In the genomic region with DNA sequence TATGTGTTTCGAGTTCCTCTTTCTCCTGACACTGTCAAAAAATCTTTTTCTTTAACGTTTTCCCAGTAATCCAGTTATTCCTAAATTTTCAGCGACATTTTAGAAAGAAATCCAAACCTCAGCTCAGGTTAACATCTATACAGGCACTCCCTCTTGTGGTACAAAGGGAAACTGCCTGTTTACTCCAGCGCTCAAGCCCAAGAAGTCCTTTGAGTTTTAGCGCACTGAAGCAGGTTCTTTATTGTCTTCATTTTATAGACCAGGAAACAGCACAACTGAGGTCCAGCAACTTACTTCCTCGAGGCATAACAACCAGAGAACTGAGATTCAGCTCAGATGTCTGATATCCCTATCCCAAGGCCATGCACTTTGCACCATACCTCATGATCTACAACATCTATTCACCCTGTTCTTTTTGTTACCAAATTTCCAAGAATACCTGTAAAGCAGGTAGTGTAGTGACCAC, we compare ENCODE assay signal across 8 cellular contexts.
DNase-seq lines count a peak whose midpoint lies in the region; ATAC-seq and TF ChIP-seq lines count a peak whose summit lies in the region.

No MANE protein-coding gene starts in this region.

- peaks cover 51% of the 10 kb centered on the region; the same call in 1 of the 2 replicates for H3F3A ChIP-seq in PC-9 (ENCODE audit: insufficient read depth, low read depth)

- peaks cover 80% of the 10 kb centered on the region for H3K79me2 ChIP-seq in PC-9 (ENCODE audit: low read depth)
- no peaks in the 10 kb centered on the region for H3K79me2 ChIP-seq in trophoblast cell (ENCODE audit: control insufficient read depth, insufficient read depth, low read length, poor library complexity)

- no peak overlapping the region for H2AFZ ChIP-seq in PC-9
- H2AFZ ChIP-seq in trophoblast cell (ENCODE audit: insufficient read depth, low read length, poor library complexity), result no peak overlapping the region

- no peak overlapping the region; the same call in 1 of the 2 replicates for H3K27ac ChIP-seq in PC-9
- no peak overlapping the region for H3K27ac ChIP-seq in cardiac muscle cell
- no peak overlapping the region for H3K27ac ChIP-seq in trophoblast cell (ENCODE audit: low read depth, low read length)

- H2BK12ac ChIP-seq in trophoblast cell (ENCODE audit: low read length), result no peak overlapping the region

- no peaks in the 10 kb centered on the region for H3K79me1 ChIP-seq in trophoblast cell (ENCODE audit: low read length)

- CTCF ChIA-PET in PC-9 (lab: Charles Lee), result interaction anchor here (0.5 to 1.7 kb wide), 11 partner anchors 11 to 360 kb away, joined by 3 to 12 read pairs (median 3); no protein-coding TSS in a partner anchor

- peak; percentile 53 for ATAC-seq in Right ventricle myocardium inferior
- no peak for ATAC-seq in GM19467 (IDR thresholded peaks at IDR 0.05; ENCODE audit: unreplicated experiment)

- H3K4me3 ChIP-seq in Jurkat, Clone E6-1 (ENCODE audit: low read length), result no peak overlapping the region
- H3K4me3 ChIP-seq in PC-9 (no peak overlapping the region), adipocyte (ENCODE audit: low read length) (no peak overlapping the region), cardiac muscle cell (no peak overlapping the region), trophoblast cell (ENCODE audit: low read depth, low read length) (no peak overlapping the region)

- H4K20me1 ChIP-seq in PC-9 (ENCODE audit: insufficient read depth), result peaks cover 62% of the 10 kb centered on the region

- H4K12ac ChIP-seq in trophoblast cell (ENCODE audit: low read depth, low read length), result no peak overlapping the region

- no peak overlapping the region for H4K8ac ChIP-seq in trophoblast cell (ENCODE audit: low read depth, low read length)

- no peaks in the 10 kb centered on the region for H3K27me3 ChIP-seq in PC-9 (ENCODE audit: insufficient read depth, low read depth)
- H3K27me3 ChIP-seq in adipocyte (replicated peaks; ENCODE audit: control insufficient read depth, insufficient read depth, low read length), result no peaks in the 10 kb centered on the region
- H3K27me3 ChIP-seq in cardiac muscle cell, result no peaks in the 10 kb centered on the region
- no peaks in the 10 kb centered on the region for H3K27me3 ChIP-seq in trophoblast cell (ENCODE audit: insufficient read depth, low read length)

- no peak overlapping the region for H3K4ac ChIP-seq in trophoblast cell (ENCODE audit: low read depth, low read length)

- no TSS peak for BruUV-seq in PC-9 (replicated peaks; lab: Mats Ljungman, UMichigan)

- H3K36me3 ChIP-seq in PC-9 (ENCODE audit: low read depth), result peaks cover 10% of the 10 kb centered on the region
- peaks cover 24% of the 10 kb centered on the region for H3K36me3 ChIP-seq in adipocyte (ENCODE audit: control insufficient read depth, insufficient read depth, low read length, severe bottlenecking)
- no peaks in the 10 kb centered on the region for H3K36me3 ChIP-seq in cardiac muscle cell
- H3K36me3 ChIP-seq in trophoblast cell (ENCODE audit: control insufficient read depth in 1 of 2, insufficient read depth in 2 of 2, low read length in 2 of 2), result no peaks in the 10 kb centered on the region

- H3K23ac ChIP-seq in trophoblast cell (ENCODE audit: low read length), result no peak overlapping the region

- no peak overlapping the region for H2BK5ac ChIP-seq in trophoblast cell (ENCODE audit: low read depth, low read length, poor library complexity)

- H3K9me3 ChIP-seq in PC-9 (ENCODE audit: insufficient read depth, low read depth) (no peaks in the 10 kb centered on the region), adipocyte (ENCODE audit: control insufficient read depth, low read length) (no peaks in the 10 kb centered on the region), cardiac muscle cell (ENCODE audit: low read depth) (no peaks in the 10 kb centered on the region), trophoblast cell (ENCODE audit: insufficient read depth, low read depth, low read length) (no peaks in the 10 kb centered on the region)

- no peak overlapping the region for H2BK120ac ChIP-seq in trophoblast cell (ENCODE audit: insufficient read depth, low read length, poor library complexity)

- H2AK5ac ChIP-seq in trophoblast cell (ENCODE audit: low read length), result no peak overlapping the region

- intact Hi-C loops in Right ventricle myocardium inferior (cut with DNase I), result loop anchor here (2.0 kb wide), 2 partner anchors 58 to 144 kb away; no protein-coding TSS in a partner anchor
- intact Hi-C loops in cardiac septum (cut with DNase I), result loop anchor here (5.0 kb wide), 2 partner anchors 43 to 58 kb away; no protein-coding TSS in a partner anchor
- intact Hi-C loops in PC-9 (cut with micrococcal nuclease; ENCODE audit: unreplicated experiment), result loop anchor here (1.0 kb wide), 2 partner anchors 58 to 146 kb away; no protein-coding TSS in a partner anchor

- H3K4me1 ChIP-seq in PC-9 (replicated peaks; ENCODE audit: insufficient read depth) (no peaks in the 10 kb centered on the region; the same call in none of the 2 replicates), adipocyte (ENCODE audit: control insufficient read depth, insufficient read depth, low read length) (peaks cover 33% of the 10 kb centered on the region), cardiac muscle cell (ENCODE audit: low read depth) (no peaks in the 10 kb centered on the region), trophoblast cell (ENCODE audit: control insufficient read depth in 1 of 2, insufficient read depth in 2 of 2, low read length in 2 of 2) (no peaks in the 10 kb centered on the region)

- no peak overlapping the region for H4K91ac ChIP-seq in trophoblast cell (ENCODE audit: low read depth, low read length)

- no peaks in the 10 kb centered on the region for H3K9me2 ChIP-seq in PC-9 (ENCODE audit: insufficient read depth)

- no peak overlapping the region for H3K18ac ChIP-seq in trophoblast cell (ENCODE audit: low read length)

- POLR2A ChIA-PET in PC-9 (lab: Charles Lee; ENCODE audit: unreplicated experiment), result no interaction called here

- TF ChIP-seq CTCF in PC-9 (conservative IDR thresholded peaks at IDR 0.05), result peak; percentile 96
- TF ChIP-seq CTCF in cardiac muscle cell (IDR thresholded peaks at IDR 0.05; ENCODE audit: low read depth, low read length), result peak; percentile 94

- H3K9ac ChIP-seq in adipocyte (ENCODE audit: low read length) (peak overlapping the region; percentile 76), trophoblast cell (ENCODE audit: low read length) (no peak overlapping the region)

- no CpG with 5 or more reads among the region's 6 CpGs for WGBS in trophoblast cell (ENCODE audit: extremely low coverage, insufficient coverage, insufficient read length)

- DNase-seq in Right ventricle myocardium inferior (ENCODE audit: missing footprints), result no peak
- no peak for DNase-seq in cardiac septum (ENCODE audit: low spot score)
- DNase-seq in Jurkat, Clone E6-1 (ENCODE audit: low read depth, low spot score), result peak; percentile 53
- DNase-seq in PC-9, result peak; percentile 51 to 77
- peak; percentile 87 for DNase-seq in adipocyte (ENCODE audit: low read depth)
- peak; percentile 59 to 83 for DNase-seq in cardiac muscle cell (ENCODE audit: low read depth in 1 of 2, low spot score in 1 of 2)
- peak; percentile 60 to 86 for DNase-seq in trophoblast cell

- no peak overlapping the region for H3K14ac ChIP-seq in trophoblast cell (ENCODE audit: low read length)

- H3K4me2 ChIP-seq in PC-9, result peak overlapping the region; percentile 12; the same call in 1 of the 2 replicates
- H3K4me2 ChIP-seq in trophoblast cell (ENCODE audit: low read length), result no peak overlapping the region

Comparison
In these comparisons a context has a peak if more than half of its experiments do, and no peak if none do; other contexts are left out.
1. DNase-seq: peak in Jurkat, Clone E6-1 (single experiment), PC-9 (2 of 2), adipocyte (single experiment), cardiac muscle cell (2 of 2) and trophoblast cell (2 of 2); none in Right ventricle myocardium inferior (single experiment) and cardiac septum (single experiment).